Comparison of ENCODE assay signal across 1 cellular context in genomic region chr20:35739294-35740163, GRCh38.
TF ChIP-seq lines count a peak whose summit lies in the region.

No MANE protein-coding gene starts in this region.

TF ChIP-seq in endothelial cell of umbilical vein, 7 proteins besides CTCF, POLR2A, EP300 and RAD21:
- no peak for TF ChIP-seq EZH2 (IDR thresholded peaks at IDR 0.05; ENCODE audit: borderline replicate concordance, low read depth, low read length, severe bottlenecking)
- no peak for TF ChIP-seq POLR2AphosphoS5 (IDR thresholded peaks at IDR 0.05; ENCODE audit: insufficient read depth, low read depth, low read length)
- TF ChIP-seq GATA2 (IDR thresholded peaks at IDR 0.05; ENCODE audit: insufficient read depth, insufficient read length, low read depth, low read length), result no peak
- TF ChIP-seq MYC (IDR thresholded peaks at IDR 0.05; ENCODE audit: low read depth, low read length), result no peak
- TF ChIP-seq FOS (IDR thresholded peaks at IDR 0.05; ENCODE audit: borderline replicate concordance, insufficient read depth, low read length), result no peak
- TF ChIP-seq, protein P1, sequence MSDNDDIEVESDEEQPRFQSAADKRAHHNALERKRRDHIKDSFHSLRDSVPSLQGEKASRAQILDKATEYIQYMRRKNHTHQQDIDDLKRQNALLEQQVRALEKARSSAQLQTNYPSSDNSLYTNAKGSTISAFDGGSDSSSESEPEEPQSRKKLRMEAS (IDR thresholded peaks at IDR 0.05; ENCODE audit: insufficient read depth, insufficient read length), result no peak
- TF ChIP-seq JUN (IDR thresholded peaks at IDR 0.05; ENCODE audit: borderline replicate concordance, insufficient read depth, insufficient read length, low read depth), result no peak
TF ChIP-seq in endothelial cell of umbilical vein: peak in this region for 0.
